In the genomic region with DNA sequence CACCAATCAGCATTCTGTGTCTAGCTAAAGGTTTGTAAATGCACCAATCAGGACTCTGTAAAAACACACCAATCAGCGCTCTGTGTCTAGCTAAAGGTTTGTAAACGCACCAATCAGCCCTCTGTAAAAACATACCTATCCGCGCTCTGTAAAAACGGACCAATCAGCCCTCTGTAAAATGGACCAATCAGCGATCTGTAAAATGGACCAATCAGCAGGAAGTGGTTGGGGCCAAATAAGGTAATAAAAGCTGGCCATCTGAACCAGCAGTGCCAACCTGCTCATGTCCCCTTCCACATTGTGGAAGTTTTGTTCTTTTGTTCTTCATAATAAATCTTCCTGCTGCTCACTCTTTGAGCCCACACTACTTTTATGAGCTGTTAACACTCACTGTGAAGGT, we compare ENCODE assay signal across 7 cellular contexts. TPM values are rescaled to one million over a fixed set of nuclear protein-coding genes. Genes with fewer than 3 reads are reported as not detected.
"Had no signal": no experiment of that assay in that cellular context is flagged by ENCODE, and none has a peak within 500 bp of the region (broad histone marks: within the 10 kb centered on the region; RNA-seq: fewer than 3 reads in every experiment).

No MANE protein-coding gene starts in this region.

RNA-seq across cellular contexts. Expression of gene OR1M1, which starts 33.2 kb away (rescaled TPM):
- total RNA-seq: GM23338, H4, H7, HepG2, HFFc6, HT1080 had no signal
- polyA plus RNA-seq: GM23338, HepG2, IgD-negative memory B cell had no signal

RNA-seq across cellular contexts. Expression of gene MUC16, which starts 43.5 kb away (rescaled TPM):
- total RNA-seq: H4, H7, HepG2, HFFc6, HT1080 had no signal
- polyA plus RNA-seq: HepG2, IgD-negative memory B cell had no signal

RNA-seq across cellular contexts. Expression of gene OR7G2, which starts 53.6 kb away (rescaled TPM):
- total RNA-seq: GM23338, H4, H7, HepG2, HFFc6, HT1080 had no signal
- polyA plus RNA-seq: GM23338, HepG2, IgD-negative memory B cell had no signal
